ENCODE assay signal across 7 cellular contexts in the genomic region with DNA sequence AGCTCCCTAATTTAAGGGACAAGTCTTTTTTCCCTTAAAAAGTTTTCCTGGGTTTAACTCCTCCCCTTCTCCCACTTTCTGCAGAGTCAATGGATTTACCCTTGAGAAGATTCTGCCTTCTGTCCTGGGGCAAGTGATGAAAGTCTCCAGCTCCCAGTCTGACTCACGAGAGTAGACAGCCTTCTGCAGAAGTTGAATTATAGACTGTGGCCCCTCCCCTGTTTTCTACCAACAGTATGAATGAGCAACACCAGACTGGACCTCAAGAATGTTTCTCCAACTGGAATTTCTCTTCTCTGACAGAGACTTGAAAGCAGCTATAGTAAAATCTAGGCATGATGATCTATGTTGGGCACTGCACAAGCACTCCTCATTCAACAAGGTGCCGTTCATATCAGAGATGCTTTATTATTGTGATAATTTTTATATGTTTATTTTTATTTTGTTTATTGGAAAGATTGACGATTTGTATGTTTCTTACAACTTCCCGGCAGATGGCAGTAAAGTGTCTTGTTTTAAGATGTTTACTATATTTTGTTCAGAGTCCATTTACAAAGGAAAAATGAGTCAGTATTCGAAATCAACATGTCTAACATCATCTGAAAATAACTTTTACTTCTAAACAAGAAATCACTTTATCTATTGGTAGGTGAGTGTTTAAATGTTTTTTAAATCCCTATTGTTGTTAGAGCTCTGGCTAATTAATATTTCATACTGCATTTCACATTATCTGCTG. TPM values are rescaled to one million over a fixed set of nuclear protein-coding genes. Genes with fewer than 3 reads are reported as not detected.
DNase-seq lines count a peak whose midpoint lies in the region; FAIRE-seq and TF ChIP-seq lines count a peak whose summit lies in the region.

No MANE protein-coding gene starts in this region.

- H3K4me1 ChIP-seq in ascending aorta = no peaks in the 10 kb centered on the region

- no peaks in the 10 kb centered on the region for H3K27me3 ChIP-seq in ascending aorta

- no peaks in the 10 kb centered on the region for H3K9me3 ChIP-seq in ascending aorta

- peak; percentile 5 for FAIRE-seq in colon (lab: Jason Lieb, UNC)

- no peaks in the 10 kb centered on the region for H3K36me3 ChIP-seq in ascending aorta

- DNase-seq in GM12865 (ENCODE audit: low read depth) (peak; percentile 51), NCI-H2196 treated with DMSO at 0.1 percent for 48 hours (lab: John Stamatoyannopoulos, UW; ENCODE audit: unreplicated experiment) (peak; percentile 30), skeletal muscle cell (ENCODE audit: low read depth) (peak; percentile 64), ascending aorta (ENCODE audit: low spot score in 2 of 2) (no peak), GM19238 (ENCODE audit: insufficient read length, low spot score) (no peak)
- no peak for DNase-seq in stimulated activated CD8-positive, alpha-beta memory T cell treated with anti-CD3 and anti-CD28 coated beads, Interleukin-4, amount 100 ng/mL, for 48 hours

- H3K27ac ChIP-seq in ascending aorta = no peak overlapping the region

- TF ChIP-seq CTCF in GM12865 (IDR thresholded peaks at IDR 0.05; ENCODE audit: insufficient read depth, low read depth, low read length, missing control alignments) = no peak
- TF ChIP-seq CTCF in ascending aorta (IDR thresholded peaks at IDR 0.05) = peak in 1 of 3 experiments; percentile 30

- H3K4me3 ChIP-seq in GM12865 (ENCODE audit: low read depth, low read length) = no peak overlapping the region
- no peak overlapping the region for H3K4me3 ChIP-seq in skeletal muscle cell (ENCODE audit: low read depth, low read length)
- H3K4me3 ChIP-seq in ascending aorta = no peak overlapping the region

- intact Hi-C loops in ascending aorta (cut with DNase I) = no loop called here

RNA-seq across cellular contexts. Expression of a gene that starts 56.6 kb away (rescaled TPM):
- 56.0 TPM for total RNA-seq in ascending aorta

Comparison
In these comparisons a context has a peak if more than half of its experiments do, and no peak if none do; other contexts are left out.
1. DNase-seq: peak in GM12865 (single experiment), NCI-H2196 treated with DMSO at 0.1 percent for 48 hours (single experiment) and skeletal muscle cell (single experiment); none in ascending aorta (0 of 2), stimulated activated CD8-positive, alpha-beta memory T cell treated with anti-CD3 and anti-CD28 coated beads, Interleukin-4, amount 100 ng/mL, for 48 hours (single experiment) and GM19238 (single experiment).